ENCODE assay signal across 11 cellular contexts in the genomic region with DNA sequence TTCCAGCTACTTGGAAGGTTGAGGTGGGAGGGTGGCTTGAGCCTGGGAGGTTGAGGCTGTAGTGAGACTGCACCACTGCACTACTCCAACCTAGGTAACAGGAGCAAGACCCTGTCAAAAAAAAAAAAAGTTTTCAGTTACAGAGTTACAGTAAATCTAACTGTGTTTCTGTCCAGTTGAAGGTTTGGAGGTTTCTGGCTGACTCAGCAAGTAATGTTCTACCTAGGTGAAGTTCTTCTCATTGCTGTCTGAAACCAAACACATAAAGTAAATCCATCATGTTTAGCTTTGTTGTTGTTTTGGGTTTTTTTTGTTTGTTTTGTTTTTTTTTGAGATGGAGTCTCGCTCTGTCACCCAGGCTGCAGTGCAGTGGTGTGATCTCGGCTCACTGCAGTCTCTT. TPM values are rescaled to one million over a fixed set of nuclear protein-coding genes. Genes with fewer than 3 reads are reported as not detected.
"Had no signal": no experiment of that assay in that cellular context is flagged by ENCODE, and none has a peak within 500 bp of the region (broad histone marks: within the 10 kb centered on the region; RNA-seq: fewer than 3 reads in every experiment).

No MANE protein-coding gene starts in this region.

- H3K9ac ChIP-seq: GM23248, KMS-11 had no signal

- H3K4me3 ChIP-seq: GM23248, HAP-1 had no signal

- FAIRE-seq: HTR-8/SVneo had no signal

- H3K36me3 ChIP-seq: HAP-1 had no signal

- DNase-seq: GM23248, GOT3, H7, HFFc6, Karpas-422, KBM-7 had no signal

- H3K4me2 ChIP-seq: KMS-11 had no signal

- H3K27ac ChIP-seq: GM23248, KMS-11 had no signal

- H3K9me3 ChIP-seq: HAP-1 had no signal

- H2AFZ ChIP-seq: GM23248 had no signal

- ATAC-seq: HCT116 had no signal

RNA-seq across cellular contexts. Expression of gene SLC4A9, which starts 33.7 kb away (rescaled TPM):
- total RNA-seq: GM23248, H4, H7, HFFc6 had no signal
- polyA plus RNA-seq: GM23248 had no signal
